ENCODE assay signal across 8 cellular contexts in the genomic region with DNA sequence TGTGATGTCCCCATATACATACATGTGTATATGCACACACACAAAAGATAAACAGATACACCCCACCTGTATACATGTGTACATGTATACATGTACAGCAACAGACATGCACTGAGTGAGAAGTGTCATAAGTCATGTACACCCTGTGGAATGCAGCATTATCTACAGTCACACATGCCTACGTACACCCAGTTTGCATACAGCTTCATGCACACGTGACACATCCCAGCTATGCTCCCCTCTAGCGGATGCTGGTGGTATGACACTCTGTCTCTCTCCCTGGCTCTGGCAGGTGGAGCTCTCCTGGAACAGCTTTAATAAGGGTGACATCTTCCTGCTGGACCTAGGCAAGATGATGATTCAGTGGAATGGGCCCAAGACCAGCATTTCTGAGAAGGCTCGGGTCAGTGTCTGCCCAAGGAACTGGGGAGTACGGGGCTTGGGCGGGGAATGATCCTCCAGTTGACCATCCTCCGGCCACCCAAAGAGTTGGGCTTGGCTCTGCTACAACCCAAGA. TPM values are rescaled to one million over a fixed set of nuclear protein-coding genes. Genes with fewer than 3 reads are reported as not detected.
DNase-seq lines count a peak whose midpoint lies in the region; ATAC-seq and TF ChIP-seq lines count a peak whose summit lies in the region.

No MANE protein-coding gene starts in this region.

- H3K27ac ChIP-seq in C4-2B = no peak overlapping the region

- DNase-seq in NCI-H774 (lab: John Stamatoyannopoulos, UW) (peak; percentile 10), mucosa of gallbladder (ENCODE audit: low spot score) (peak; percentile 80)
- peak; percentile 86 to 87 for DNase-seq in activated CD4-positive, alpha-beta T cell treated with anti-CD3 and anti-CD28 coated beads, Interleukin-2, amount 50 U/mL, for 48 hours
- peak; percentile 72 for DNase-seq in effector CD4-positive, alpha-beta T cell
- DNase-seq in stimulated activated CD8-positive, alpha-beta memory T cell treated with anti-CD3 and anti-CD28 coated beads, Interleukin-4, amount 100 ng/mL, for 4 hours (ENCODE audit: low read depth in 2 of 2, low spot score in 1 of 2) = peak; percentile 51 to 75

- ATAC-seq in GM19043 (IDR thresholded peaks at IDR 0.05; ENCODE audit: low read depth, unreplicated experiment) = peak; percentile 46
- peak; percentile 57 for ATAC-seq in HG03280 (IDR thresholded peaks at IDR 0.05; ENCODE audit: unreplicated experiment)

- TF ChIP-seq CTCF in C4-2B (conservative IDR thresholded peaks at IDR 0.05) = peak; percentile 90

RNA-seq across cellular contexts. Expression of gene VILL, which starts 6.3 kb away (rescaled TPM):
- total RNA-seq in mucosa of gallbladder = 131 TPM

RNA-seq across cellular contexts. Expression of gene PLCD1, which starts 32.6 kb away (rescaled TPM):
- total RNA-seq in mucosa of gallbladder = 43.9 TPM

RNA-seq across cellular contexts. Expression of gene DLEC1, which starts 42.2 kb away (rescaled TPM):
- 4.7 TPM for total RNA-seq in mucosa of gallbladder

Comparison
In these comparisons a context has a peak if more than half of its experiments do, and no peak if none do; other contexts are left out.
1. DNase-seq: peak in every context shown above with its lines; median percentile 86 in activated CD4-positive, alpha-beta T cell treated with anti-CD3 and anti-CD28 coated beads, Interleukin-2, amount 50 U/mL, for 48 hours; 80 in mucosa of gallbladder; 72 in effector CD4-positive, alpha-beta T cell; 63 in stimulated activated CD8-positive, alpha-beta memory T cell treated with anti-CD3 and anti-CD28 coated beads, Interleukin-4, amount 100 ng/mL, for 4 hours; 10 in NCI-H774.